In genomic region chr7:97578225-97578624, GRCh38 we compare ENCODE assay signal across 26 cellular contexts.
A peak's percentile ranks its signal among the peaks of the same experiment; 100 is the strongest.
DNase-seq lines count a peak whose midpoint lies in the region; TF ChIP-seq lines count a peak whose summit lies in the region.
"Had no signal": no experiment of that assay in that cellular context is flagged by ENCODE, and none has a peak within 500 bp of the region (broad histone marks: within the 10 kb centered on the region; RNA-seq: fewer than 3 reads in every experiment).

No MANE protein-coding gene starts in this region.

- no peak overlapping the region for H3K9ac ChIP-seq in neural cell (ENCODE audit: low read length)
- H3K9ac ChIP-seq: BLaER1; BLaER1 treated with 17β-estradiol and CSF1 and Interleukin-3, amounts not matched to agents 10 nM and 100 nM had no signal

- no peak for DNase-seq in adrenal gland
- DNase-seq: 8988T; ACHN; AML-193; BE2C; C1 segment of cervical spinal cord; Caco-2; Calu3; CD4-positive, alpha-beta memory T cell; CD4-positive, alpha-beta T cell; CD4-positive, CD25-positive, alpha-beta regulatory T cell; CD8-positive, alpha-beta memory T cell; CD8-positive, alpha-beta T cell; COR-L47; DMS 273 treated with DMSO at 0.1 percent for 48 hours; DMS153; DMS79; DMS79 treated with DMSO at 0.1 percent for 48 hours; DND-41; EL had no signal

- no peaks in the 10 kb centered on the region for H3K27me3 ChIP-seq in neural cell (ENCODE audit: insufficient read depth, low read depth, low read length)
- no peaks in the 10 kb centered on the region for H3K27me3 ChIP-seq in adrenal gland
- H3K27me3 ChIP-seq: BE2C; BLaER1; BLaER1 treated with 17β-estradiol and CSF1 and Interleukin-3, amounts not matched to agents 10 nM and 100 nM had no signal

- TF ChIP-seq POLR2A in adrenal gland (IDR thresholded peaks at IDR 0.05) = no peak

- H3K4me3 ChIP-seq in neural cell (ENCODE audit: low read length) (no peak overlapping the region), adrenal gland (no peak overlapping the region)
- H3K4me3 ChIP-seq: A549; BLaER1; BLaER1 treated with 17β-estradiol and CSF1 and Interleukin-3, amounts not matched to agents 10 nM and 100 nM had no signal

- H3K9me2 ChIP-seq in neural cell (ENCODE audit: insufficient read depth, low read length) = no peaks in the 10 kb centered on the region

- TF ChIP-seq EP300 in neural cell (conservative IDR thresholded peaks at IDR 0.05; ENCODE audit: poor library complexity, severe bottlenecking) = peak; percentile 95

- TF ChIP-seq CTCF in neural cell (IDR thresholded peaks at IDR 0.05; ENCODE audit: poor library complexity, severe bottlenecking) = no peak
- TF ChIP-seq CTCF in adrenal gland (IDR thresholded peaks at IDR 0.05) = no peak

- no peaks in the 10 kb centered on the region for H3K4me1 ChIP-seq in adrenal gland (replicated peaks in 1 of 2)
- H3K4me1 ChIP-seq: A549, BE2C, Caco-2 had no signal

- no peak overlapping the region for H2AFZ ChIP-seq in neural cell (ENCODE audit: low read depth, low read length)

- TF ChIP-seq RAD21 in neural cell (conservative IDR thresholded peaks at IDR 0.05) = no peak

- peaks cover 5% of the 10 kb centered on the region for H3F3A ChIP-seq in neural cell (ENCODE audit: insufficient read depth, low read length, poor library complexity, severe bottlenecking)

- peaks cover 4% of the 10 kb centered on the region for H3K9me3 ChIP-seq in neural cell (ENCODE audit: low read length)
- H3K9me3 ChIP-seq in adrenal gland (replicated peaks in 1 of 3) = no peaks in the 10 kb centered on the region
- H3K9me3 ChIP-seq: A549, BE2C, Caco-2 had no signal

- peak overlapping the region; percentile 11 for H3K4me2 ChIP-seq in neural cell (ENCODE audit: low read length)
- H3K4me2 ChIP-seq: A549; BLaER1; BLaER1 treated with 17β-estradiol and CSF1 and Interleukin-3, amounts not matched to agents 10 nM and 100 nM had no signal

- no peaks in the 10 kb centered on the region for H4K20me1 ChIP-seq in neural cell (ENCODE audit: insufficient read depth)
- H4K20me1 ChIP-seq: BLaER1; BLaER1 treated with 17β-estradiol and CSF1 and Interleukin-3, amounts not matched to agents 10 nM and 100 nM had no signal

- intact Hi-C loops in adrenal gland (cut with DNase I) = no loop called here

- 79 to 88% (median 82%) methylated on average over 5 of the region's 5 CpGs for WGBS in adrenal gland, 4 donors

- peak overlapping the region; percentile 64 for H3K27ac ChIP-seq in neural cell (ENCODE audit: low read length)
- H3K27ac ChIP-seq in adrenal gland = no peak overlapping the region
- H3K27ac ChIP-seq: 22Rv1; A549; BLaER1; BLaER1 treated with 17β-estradiol and CSF1 and Interleukin-3, amounts not matched to agents 10 nM and 100 nM; C4-2B had no signal

- H3K36me3 ChIP-seq in neural cell (ENCODE audit: insufficient read depth, low read length) (no peaks in the 10 kb centered on the region), adrenal gland (replicated peaks in 1 of 2) (no peaks in the 10 kb centered on the region)
- H3K36me3 ChIP-seq: BE2C; BLaER1; BLaER1 treated with 17β-estradiol and CSF1 and Interleukin-3, amounts not matched to agents 10 nM and 100 nM had no signal

- no peaks in the 10 kb centered on the region for H3K79me2 ChIP-seq in neural cell (replicated peaks; ENCODE audit: insufficient read depth, low read length)

TF ChIP-seq in neural cell, 6 proteins besides CTCF, POLR2A, EP300 and RAD21:
- TF ChIP-seq POLR2AphosphoS5 (IDR thresholded peaks at IDR 0.05) (peak; percentile 81), EZH2 (IDR thresholded peaks at IDR 0.05; ENCODE audit: borderline replicate concordance, insufficient read depth, low read length, poor library complexity, severe bottlenecking) (no peak), REST (IDR thresholded peaks at IDR 0.05; ENCODE audit: borderline replicate concordance) (peak; percentile 68), MXI1 (conservative IDR thresholded peaks at IDR 0.05; ENCODE audit: poor library complexity, severe bottlenecking) (no peak), SMC3 (conservative IDR thresholded peaks at IDR 0.05; ENCODE audit: poor library complexity) (no peak), TAF1 (IDR thresholded peaks at IDR 0.05; ENCODE audit: low read depth) (no peak)
TF ChIP-seq in neural cell: peak in this region for 2.
